Comparison of ENCODE assay signal across 13 cellular contexts in the genomic region with DNA sequence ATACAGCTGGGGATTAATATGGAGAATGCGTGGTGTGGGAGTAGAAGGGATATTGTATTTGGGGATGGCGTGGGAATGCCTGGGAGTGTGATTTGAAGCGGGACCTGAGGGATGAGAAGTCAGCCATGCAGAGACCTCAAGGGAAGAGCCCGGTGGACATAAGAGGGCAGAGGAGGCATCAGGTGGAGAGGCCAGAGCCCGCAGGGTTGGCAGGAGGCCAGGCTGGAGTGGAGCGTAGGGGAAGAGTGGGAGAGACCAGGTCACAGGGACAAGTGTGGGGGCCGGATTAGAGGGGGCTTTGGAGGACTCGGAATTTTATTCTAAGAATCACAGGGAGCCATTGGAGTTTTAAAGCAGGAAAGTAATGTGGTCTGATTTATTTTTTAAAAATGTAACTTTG. TPM values are rescaled to one million over a fixed set of nuclear protein-coding genes. Genes with fewer than 3 reads are reported as not detected.
A peak's percentile ranks its signal among the peaks of the same experiment; 100 is the strongest.
DNase-seq lines count a peak whose midpoint lies in the region; ATAC-seq, FAIRE-seq and TF ChIP-seq lines count a peak whose summit lies in the region.
"Had no signal": no experiment of that assay in that cellular context is flagged by ENCODE, and none has a peak within 500 bp of the region (broad histone marks: within the 10 kb centered on the region; RNA-seq: fewer than 3 reads in every experiment).

No MANE protein-coding gene starts in this region.

- H3K27me3 ChIP-seq in Caco-2 (replicated peaks; ENCODE audit: control insufficient read depth, insufficient read depth, low read length): no peaks in the 10 kb centered on the region
- H3K27me3 ChIP-seq: stomach had no signal

- H3K27me3 Mint-ChIP-seq in Caco-2 (ENCODE audit: insufficient read depth, unreplicated experiment): no peaks in the 10 kb centered on the region
- H3K27me3 Mint-ChIP-seq in activated B cell treated with CpG ODN at 0.5 μM for 24 hours: no peaks in the 10 kb centered on the region
- H3K27me3 Mint-ChIP-seq in immature natural killer cell (ENCODE audit: low read depth in 3 of 3): peaks cover 9 to 12% (median 10%) of the 10 kb centered on the region in 3 donors

- no peak for TF ChIP-seq POLR2A in A549 (IDR thresholded peaks at IDR 0.05; ENCODE audit: low read length)

- H3K4me2 ChIP-seq in A549: peak overlapping the region; percentile 86

- H3K36me3 Mint-ChIP-seq in Caco-2 (ENCODE audit: insufficient read depth, unreplicated experiment) (peaks cover 46% of the 10 kb centered on the region), activated B cell treated with CpG ODN at 0.5 μM for 24 hours (ENCODE audit: low read depth) (peaks cover 16% of the 10 kb centered on the region), immature natural killer cell (peaks cover 0 to 3% (median 0%) of the 10 kb centered on the region in 3 donors)

- peaks cover 11% of the 10 kb centered on the region for H3K4me1 Mint-ChIP-seq in Caco-2 (ENCODE audit: low read depth, unreplicated experiment)
- H3K4me1 Mint-ChIP-seq in activated B cell treated with CpG ODN at 0.5 μM for 24 hours: peaks cover 34% of the 10 kb centered on the region
- peaks cover 47 to 66% of the 10 kb centered on the region in 2 donors for H3K4me1 Mint-ChIP-seq in immature natural killer cell

- H3K4me3 Mint-ChIP-seq in Caco-2 (ENCODE audit: unreplicated experiment) (peak overlapping the region; percentile 95), activated B cell treated with CpG ODN at 0.5 μM for 24 hours (peak overlapping the region; percentile 94), immature natural killer cell (peak overlapping the region; percentile 98 to 99 (median 99))

- TF ChIP-seq CTCF in A549 (IDR thresholded peaks at IDR 0.05) (no peak), Caco-2 (IDR thresholded peaks at IDR 0.05; ENCODE audit: insufficient read depth in 1 of 2, low read depth in 1 of 2, low read length in 1 of 2, severe bottlenecking in 1 of 2, unreplicated experiment in 1 of 2) (no peak), activated B cell treated with CpG ODN at 0.5 μM for 24 hours (IDR thresholded peaks at IDR 0.05) (no peak)

- no peak for TF ChIP-seq RAD21 in A549 (conservative IDR thresholded peaks at IDR 0.05 in 1 of 2, IDR thresholded peaks at IDR 0.05 in 1 of 2)

- H3K27ac Mint-ChIP-seq in Caco-2 (ENCODE audit: unreplicated experiment) (peak overlapping the region; percentile 1), activated B cell treated with CpG ODN at 0.5 μM for 24 hours (no peak overlapping the region), immature natural killer cell (peak overlapping the region; percentile 93 to 99 (median 98))

- BruUV-seq in Caco-2 (replicated peaks; lab: Mats Ljungman, UMichigan): no TSS peak

- no peaks in the 10 kb centered on the region for H3K36me3 ChIP-seq in Caco-2 (ENCODE audit: control insufficient read depth, insufficient read depth, low read length)

- H3K27ac ChIP-seq in A549: no peak overlapping the region

- POLR2A ChIA-PET in A549 (lab: Yijun Ruan, JAX): no interaction called here
- POLR2A ChIA-PET in Caco-2 (lab: Charles Lee): no interaction called here
- POLR2A ChIA-PET in activated B cell treated with CpG ODN at 0.5 μM for 24 hours (lab: Charles Lee): no interaction called here

- H3K4me3 ChIP-seq in A549 (peak overlapping the region; percentile 77; the same call in 1 of the 3 replicates), Caco-2 (ENCODE audit: low read depth, low read length) (no peak overlapping the region)

- H3K9me3 Mint-ChIP-seq in Caco-2 (ENCODE audit: unreplicated experiment): no peaks in the 10 kb centered on the region
- H3K9me3 Mint-ChIP-seq in activated B cell treated with CpG ODN at 0.5 μM for 24 hours: no peaks in the 10 kb centered on the region
- H3K9me3 Mint-ChIP-seq in immature natural killer cell: no peaks in the 10 kb centered on the region

- CTCF ChIA-PET in A549 (lab: Yijun Ruan, JAX): no interaction called here
- CTCF ChIA-PET in Caco-2 (lab: Charles Lee): no interaction called here
- CTCF ChIA-PET in activated B cell treated with CpG ODN at 0.5 μM for 24 hours (lab: Charles Lee): no interaction called here

- H3K9me3 ChIP-seq in A549: no peaks in the 10 kb centered on the region
- H3K9me3 ChIP-seq in Caco-2: no peaks in the 10 kb centered on the region
- H3K9me3 ChIP-seq: stomach had no signal

- DNase-seq in A549 (ENCODE audit: low read depth in 1 of 2, low spot score in 1 of 2) (no peak), Caco-2 (no peak), activated B cell treated with CpG ODN at 0.5 μM for 24 hours (no peak), immature natural killer cell (no peak), globus pallidus (ENCODE audit: low spot score) (no peak), NCI-H524 (lab: John Stamatoyannopoulos, UW) (no peak), hippocampal formation (lab: John Stamatoyannopoulos, UW) (no peak)
- no peak for DNase-seq in stimulated activated naive CD4-positive, alpha-beta T cell (lab: John Stamatoyannopoulos, UW)
- DNase-seq: DMS53, NCI-H2171, stomach had no signal

- no peak for TF ChIP-seq EP300 in A549 (IDR thresholded peaks at IDR 0.05)

- H3K4me1 ChIP-seq in A549 (peaks cover 15% of the 10 kb centered on the region; the same call in 2 of the 3 replicates), Caco-2 (0 out of 2 replicates have a peak, but pooled peaks cover 3% of the 10 kb centered on the region)

- FAIRE-seq in A549 (lab: Jason Lieb, UNC): no peak
- FAIRE-seq: endometrium had no signal

- intact Hi-C loops in Caco-2 (cut with micrococcal nuclease; ENCODE audit: unreplicated experiment): loop anchor here (10.0 kb wide), 1 partner anchor 1354 kb away; a partner anchor contains a TSS
- intact Hi-C loops in activated B cell treated with CpG ODN at 0.5 μM for 24 hours (cut with micrococcal nuclease): loop anchor here (5.0 kb wide), 1 partner anchor 954 kb away; no protein-coding TSS in a partner anchor

- 90% methylated on average over 8 of the region's 8 CpGs for WGBS in A549 (ENCODE audit: missing lambda C conversion rate)

- ATAC-seq in A549 (no peak), activated B cell treated with CpG ODN at 0.5 μM for 24 hours (ENCODE audit: low read depth) (no peak)

TF ChIP-seq in A549, 52 proteins besides CTCF, POLR2A, EP300 and RAD21:
- no peak for TF ChIP-seq MAFK (IDR thresholded peaks at IDR 0.05; ENCODE audit: partially characterized antibody)
- no peak for TF ChIP-seq ZSCAN20 (CRISPR knock-in tag; IDR thresholded peaks at IDR 0.05)
- TF ChIP-seq RFX5 (IDR thresholded peaks at IDR 0.05): no peak
- TF ChIP-seq FOSL2 (IDR thresholded peaks at IDR 0.05): no peak
- no peak for TF ChIP-seq FOSL2 (CRISPR knock-in tag; IDR thresholded peaks at IDR 0.05)
- TF ChIP-seq KDM5A (IDR thresholded peaks at IDR 0.05): no peak

RNA-seq across cellular contexts. Expression of a gene that starts 2.0 kb away (rescaled TPM):
- 381 and 405 TPM in 2 replicates for polyA plus RNA-seq in A549 (2011; rRNA removed)
- 917 and 1,079 TPM in 2 replicates for polyA plus RNA-seq in A549 (2012; cell fraction: cytosol; rRNA removed)
- polyA plus RNA-seq in A549 (2012; cell fraction: nucleus; rRNA removed): 494 and 763 TPM in 2 replicates
- polyA plus RNA-seq in A549 (2017; fragmentation: RNase III; extraction: RNeasy Plus Mini Kit Qiagen cat#74134 plus additional on column Dnase treatment): 345 to 370 TPM (median 360 TPM) in 3 replicates
- 46.4 and 48.2 TPM in 2 replicates for polyA minus RNA-seq in A549 (2011; rRNA and poly(A)+ RNA removed)
- total RNA-seq in Caco-2 (2022): 166 and 188 TPM in 2 replicates
- 140 and 168 TPM in 2 replicates for total RNA-seq in activated B cell treated with CpG ODN at 0.5 μM for 24 hours
- polyA plus RNA-seq in immature natural killer cell: 1,000 to 10,000 TPM in 1 of 3 donors, 100 to 1,000 TPM in 2; 742 to 1,051 (median 942) TPM

RNA-seq across cellular contexts. Expression of a gene that starts 25.7 kb away (rescaled TPM):
- polyA plus RNA-seq in A549 (2011; rRNA removed) (13.1 and 14.7 TPM in 2 replicates), A549 (2017; fragmentation: RNase III; extraction: RNeasy Plus Mini Kit Qiagen cat#74134 plus additional on column Dnase treatment) (12.6 to 16.1 TPM (median 13.9 TPM) in 3 replicates), immature natural killer cell (10 to 100 TPM; 27.8 to 37.1 (median 33.9) TPM)
- 11.3 and 14.3 TPM in 2 replicates for polyA plus RNA-seq in A549 (2012; cell fraction: cytosol; rRNA removed)
- 11.3 and 11.4 TPM in 2 replicates for polyA plus RNA-seq in A549 (2012; cell fraction: nucleus; rRNA removed)
- 15.6 and 18.1 TPM in 2 replicates for polyA minus RNA-seq in A549 (2011; rRNA and poly(A)+ RNA removed)
- total RNA-seq in Caco-2 (2022) (17.7 and 21.4 TPM in 2 replicates), activated B cell treated with CpG ODN at 0.5 μM for 24 hours (17.6 and 19.1 TPM in 2 replicates)

RNA-seq across cellular contexts. Expression of a gene that starts 57.9 kb away (rescaled TPM):
- 0.61 and 0.63 TPM in 2 replicates for polyA plus RNA-seq in A549 (2011; rRNA removed)
- polyA plus RNA-seq in A549 (2012; cell fraction: cytosol; rRNA removed): 0.28 and 0.44 TPM in 2 replicates
- polyA plus RNA-seq in A549 (2012; cell fraction: nucleus; rRNA removed): 0.66 and 0.70 TPM in 2 replicates
- 0.37 to 0.54 TPM (median 0.38 TPM) in 3 replicates for polyA plus RNA-seq in A549 (2017; fragmentation: RNase III; extraction: RNeasy Plus Mini Kit Qiagen cat#74134 plus additional on column Dnase treatment)
- 2.6 TPM in 2 replicates for polyA minus RNA-seq in A549 (2011; rRNA and poly(A)+ RNA removed)
- 0.67 and 0.95 TPM in 2 replicates for total RNA-seq in Caco-2 (2022)
- not detected in 2 replicates for total RNA-seq in activated B cell treated with CpG ODN at 0.5 μM for 24 hours
- not detected for polyA plus RNA-seq in immature natural killer cell
- total RNA-seq: T-helper 2 cell treated with Interferon-gamma antibody and Interleukin-4, amounts not matched to agents 100 ng/mL and 5 ng/mL, for 36 hours had no signal
